In the genomic region with DNA sequence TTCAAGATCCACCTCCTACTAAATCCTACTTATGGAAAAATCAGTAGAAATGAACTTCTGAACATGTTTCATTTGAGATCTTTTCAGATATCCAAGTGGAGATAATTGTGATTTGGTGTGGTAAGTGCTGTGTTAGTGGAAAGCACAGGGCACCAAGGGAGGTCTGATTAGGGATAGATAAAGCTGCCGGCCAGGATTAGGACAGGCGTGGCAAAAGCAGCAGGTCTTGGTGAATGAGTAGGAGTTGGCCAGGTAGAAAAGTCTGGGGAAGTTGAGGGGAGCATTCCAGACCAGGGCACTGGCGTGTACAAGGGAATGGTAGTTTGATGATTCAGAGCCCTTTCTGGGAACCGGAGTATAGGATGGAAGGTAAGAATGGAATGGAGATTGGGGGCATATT, we compare ENCODE assay signal across 12 cellular contexts. TPM values are rescaled to one million over a fixed set of nuclear protein-coding genes. Genes with fewer than 3 reads are reported as not detected.
DNase-seq lines count a peak whose midpoint lies in the region; ATAC-seq and TF ChIP-seq lines count a peak whose summit lies in the region.
"Had no signal": no experiment of that assay in that cellular context is flagged by ENCODE, and none has a peak within 500 bp of the region (broad histone marks: within the 10 kb centered on the region; RNA-seq: fewer than 3 reads in every experiment).

No MANE protein-coding gene starts in this region.

- no peak overlapping the region for H4K91ac ChIP-seq in trophoblast cell (ENCODE audit: low read depth, low read length)

- H2AFZ ChIP-seq in trophoblast cell (ENCODE audit: insufficient read depth, low read length, poor library complexity), result no peak overlapping the region

- H3K79me2 ChIP-seq in trophoblast cell (ENCODE audit: control insufficient read depth, insufficient read depth, low read length, poor library complexity), result no peaks in the 10 kb centered on the region

- H3K4me3 ChIP-seq in trophoblast cell (ENCODE audit: low read depth, low read length) (no peak overlapping the region), esophagus muscularis mucosa (no peak overlapping the region)
- H3K4me3 ChIP-seq: tibial artery had no signal

- no peak for TF ChIP-seq POLR2A in esophagus muscularis mucosa (IDR thresholded peaks at IDR 0.05; ENCODE audit: low read depth)

- no peak overlapping the region for H3K14ac ChIP-seq in trophoblast cell (ENCODE audit: low read length)

- peaks cover 3 to 5% of the 10 kb centered on the region in 2 experiments for H3K4me1 ChIP-seq in trophoblast cell (ENCODE audit: control insufficient read depth in 1 of 2, insufficient read depth in 2 of 2, low read length in 2 of 2)
- peaks cover 17 to 31% (median 24%) of the 10 kb centered on the region in 4 donors for H3K4me1 ChIP-seq in esophagus muscularis mucosa

- H3K27ac ChIP-seq in KOPT-K1 (ENCODE audit: low read depth, low read length, poor library complexity, severe bottlenecking) (peak overlapping the region; percentile 95), trophoblast cell (ENCODE audit: low read depth, low read length) (no peak overlapping the region), esophagus muscularis mucosa (replicated peaks in 1 of 4) (no peak overlapping the region)
- H3K27ac ChIP-seq: neutrophil had no signal

- TF ChIP-seq EP300 in esophagus muscularis mucosa (IDR thresholded peaks at IDR 0.05), result no peak

- peak overlapping the region; percentile 11 for H3K27ac Mint-ChIP-seq in activated CD4-positive, alpha-beta T cell treated with anti-CD3 and anti-CD28 coated beads, Interleukin-2, amount 10 ng/mL, durations not matched to agents 24 days and 14 days
- H3K27ac Mint-ChIP-seq in activated naive CD8-positive, alpha-beta T cell, result peak overlapping the region; percentile 76

- H3K9me3 ChIP-seq in KOPT-K1 (ENCODE audit: insufficient read depth, low read length, poor library complexity, severe bottlenecking), result no peaks in the 10 kb centered on the region
- H3K9me3 ChIP-seq in trophoblast cell (ENCODE audit: insufficient read depth, low read depth, low read length), result peaks cover 4% of the 10 kb centered on the region
- no peaks in the 10 kb centered on the region for H3K9me3 ChIP-seq in esophagus muscularis mucosa
- H3K9me3 ChIP-seq: neutrophil, tibial artery had no signal

- H3K4me2 ChIP-seq in trophoblast cell (ENCODE audit: low read length), result no peak overlapping the region

- H3K9ac ChIP-seq in trophoblast cell (ENCODE audit: low read length), result no peak overlapping the region

- peaks cover 3% of the 10 kb centered on the region for H3K79me1 ChIP-seq in trophoblast cell (ENCODE audit: low read length)

- no peak overlapping the region for H2AK5ac ChIP-seq in trophoblast cell (ENCODE audit: low read length)

- H3K9me3 Mint-ChIP-seq in activated CD4-positive, alpha-beta T cell treated with anti-CD3 and anti-CD28 coated beads, Interleukin-2, amount 10 ng/mL, durations not matched to agents 24 days and 14 days, result peaks cover 4% of the 10 kb centered on the region
- no peaks in the 10 kb centered on the region for H3K9me3 Mint-ChIP-seq in activated naive CD8-positive, alpha-beta T cell (ENCODE audit: low read depth)

- peaks cover 22% of the 10 kb centered on the region for H3K36me3 Mint-ChIP-seq in activated CD4-positive, alpha-beta T cell treated with anti-CD3 and anti-CD28 coated beads, Interleukin-2, amount 10 ng/mL, durations not matched to agents 24 days and 14 days (ENCODE audit: low read depth)
- peaks cover 9% of the 10 kb centered on the region for H3K36me3 Mint-ChIP-seq in activated naive CD8-positive, alpha-beta T cell

- no peak for TF ChIP-seq CTCF in esophagus muscularis mucosa (IDR thresholded peaks at IDR 0.05)

- H3K36me3 ChIP-seq in KOPT-K1 (ENCODE audit: insufficient read depth, low read length) (no peaks in the 10 kb centered on the region), trophoblast cell (ENCODE audit: control insufficient read depth in 1 of 2, insufficient read depth in 2 of 2, low read length in 2 of 2) (no peaks in the 10 kb centered on the region), esophagus muscularis mucosa (peaks cover 0 to 11% (median 0%) of the 10 kb centered on the region in 4 donors)
- H3K36me3 ChIP-seq: neutrophil had no signal

- H3K4me3 Mint-ChIP-seq in activated CD4-positive, alpha-beta T cell treated with anti-CD3 and anti-CD28 coated beads, Interleukin-2, amount 10 ng/mL, durations not matched to agents 24 days and 14 days, result peak overlapping the region; percentile 6
- H3K4me3 Mint-ChIP-seq in activated naive CD8-positive, alpha-beta T cell, result peak overlapping the region; percentile 70

- H3K23ac ChIP-seq in trophoblast cell (ENCODE audit: low read length), result no peak overlapping the region

- H2BK120ac ChIP-seq in trophoblast cell (ENCODE audit: insufficient read depth, low read length, poor library complexity), result no peak overlapping the region

- no peak overlapping the region for H3K4ac ChIP-seq in trophoblast cell (ENCODE audit: low read depth, low read length)

- intact Hi-C loops in activated CD4-positive, alpha-beta T cell treated with anti-CD3 and anti-CD28 coated beads, Interleukin-2, amount 10 ng/mL, durations not matched to agents 24 days and 14 days (cut with micrococcal nuclease), result no loop called here
- intact Hi-C loops in esophagus muscularis mucosa (cut with DNase I), result loop anchor here (5.0 to 10.0 kb wide), 2 partner anchors 54 to 346 kb away; a partner anchor contains a TSS

- H2BK5ac ChIP-seq in trophoblast cell (ENCODE audit: low read depth, low read length, poor library complexity), result no peak overlapping the region

- no CpG with 5 or more reads among the region's 4 CpGs for WGBS in trophoblast cell (ENCODE audit: extremely low coverage, insufficient coverage, insufficient read length)
- WGBS in esophagus muscularis mucosa, result 91% methylated on average over 4 of the region's 4 CpGs

- peaks cover 43% of the 10 kb centered on the region for H3K4me1 Mint-ChIP-seq in activated CD4-positive, alpha-beta T cell treated with anti-CD3 and anti-CD28 coated beads, Interleukin-2, amount 10 ng/mL, durations not matched to agents 24 days and 14 days
- peaks cover 51% of the 10 kb centered on the region for H3K4me1 Mint-ChIP-seq in activated naive CD8-positive, alpha-beta T cell (ENCODE audit: low read depth)

- H3K27me3 Mint-ChIP-seq in activated CD4-positive, alpha-beta T cell treated with anti-CD3 and anti-CD28 coated beads, Interleukin-2, amount 10 ng/mL, durations not matched to agents 24 days and 14 days, result no peaks in the 10 kb centered on the region
- no peaks in the 10 kb centered on the region for H3K27me3 Mint-ChIP-seq in activated naive CD8-positive, alpha-beta T cell

- no peak overlapping the region for H3K18ac ChIP-seq in trophoblast cell (ENCODE audit: low read length)

- no peak overlapping the region for H4K12ac ChIP-seq in trophoblast cell (ENCODE audit: low read depth, low read length)

- no peak overlapping the region for H2BK12ac ChIP-seq in trophoblast cell (ENCODE audit: low read length)

- no peak overlapping the region for H4K8ac ChIP-seq in trophoblast cell (ENCODE audit: low read depth, low read length)

- H3K27me3 ChIP-seq in trophoblast cell (ENCODE audit: insufficient read depth, low read length) (no peaks in the 10 kb centered on the region), esophagus muscularis mucosa (no peaks in the 10 kb centered on the region)
- H3K27me3 ChIP-seq: tibial artery had no signal

- no peak for DNase-seq in activated CD4-positive, alpha-beta T cell treated with anti-CD3 and anti-CD28 coated beads, Interleukin-2, amount 10 ng/mL, durations not matched to agents 24 days and 14 days
- DNase-seq in activated CD4-positive, alpha-beta T cell treated with anti-CD3 and anti-CD28 coated beads, Interleukin-2, amount 50 U/mL, for 1 hour, result no peak
- DNase-seq in trophoblast cell (peak; percentile 78 to 83), esophagus muscularis mucosa (ENCODE audit: extremely low spot score) (no peak), midbrain (lab: John Stamatoyannopoulos, UW) (no peak)
- DNase-seq: NCI-H524, small intestine, tibial artery had no signal

- ATAC-seq in HG03439 (IDR thresholded peaks at IDR 0.05; ENCODE audit: unreplicated experiment), result no peak

RNA-seq across cellular contexts. Expression of a gene that starts 47.8 kb away (rescaled TPM):
- total RNA-seq in activated CD4-positive, alpha-beta T cell treated with anti-CD3 and anti-CD28 coated beads, Interleukin-2, amount 10 ng/mL, durations not matched to agents 24 days and 14 days, result 1.3 and 1.4 TPM in 2 replicates
- 4.4 and 5.3 TPM in 2 replicates for polyA plus RNA-seq in trophoblast cell (2013)
- 1 to 10 TPM; 2.5 to 6.1 (median 4.1) TPM for total RNA-seq in esophagus muscularis mucosa

RNA-seq across cellular contexts. Expression of a gene that starts 53.1 kb away (rescaled TPM):
- total RNA-seq in activated CD4-positive, alpha-beta T cell treated with anti-CD3 and anti-CD28 coated beads, Interleukin-2, amount 10 ng/mL, durations not matched to agents 24 days and 14 days, result 3.1 and 3.2 TPM in 2 replicates
- 4.7 and 4.8 TPM in 2 replicates for polyA plus RNA-seq in trophoblast cell (2013)
- 1 to 10 TPM; 5.0 to 9.3 (median 7.8) TPM for total RNA-seq in esophagus muscularis mucosa

Comparison
In these comparisons a context has a peak if more than half of its experiments do, and no peak if none do; other contexts are left out.
1. DNase-seq: peak in trophoblast cell (2 of 2); none in activated CD4-positive, alpha-beta T cell treated with anti-CD3 and anti-CD28 coated beads, Interleukin-2, amount 10 ng/mL, durations not matched to agents 24 days and 14 days (single experiment), activated CD4-positive, alpha-beta T cell treated with anti-CD3 and anti-CD28 coated beads, Interleukin-2, amount 50 U/mL, for 1 hour (single experiment), esophagus muscularis mucosa (single experiment) and midbrain (single experiment).